8 cellular contexts compared by ENCODE assay signal in the genomic region with DNA sequence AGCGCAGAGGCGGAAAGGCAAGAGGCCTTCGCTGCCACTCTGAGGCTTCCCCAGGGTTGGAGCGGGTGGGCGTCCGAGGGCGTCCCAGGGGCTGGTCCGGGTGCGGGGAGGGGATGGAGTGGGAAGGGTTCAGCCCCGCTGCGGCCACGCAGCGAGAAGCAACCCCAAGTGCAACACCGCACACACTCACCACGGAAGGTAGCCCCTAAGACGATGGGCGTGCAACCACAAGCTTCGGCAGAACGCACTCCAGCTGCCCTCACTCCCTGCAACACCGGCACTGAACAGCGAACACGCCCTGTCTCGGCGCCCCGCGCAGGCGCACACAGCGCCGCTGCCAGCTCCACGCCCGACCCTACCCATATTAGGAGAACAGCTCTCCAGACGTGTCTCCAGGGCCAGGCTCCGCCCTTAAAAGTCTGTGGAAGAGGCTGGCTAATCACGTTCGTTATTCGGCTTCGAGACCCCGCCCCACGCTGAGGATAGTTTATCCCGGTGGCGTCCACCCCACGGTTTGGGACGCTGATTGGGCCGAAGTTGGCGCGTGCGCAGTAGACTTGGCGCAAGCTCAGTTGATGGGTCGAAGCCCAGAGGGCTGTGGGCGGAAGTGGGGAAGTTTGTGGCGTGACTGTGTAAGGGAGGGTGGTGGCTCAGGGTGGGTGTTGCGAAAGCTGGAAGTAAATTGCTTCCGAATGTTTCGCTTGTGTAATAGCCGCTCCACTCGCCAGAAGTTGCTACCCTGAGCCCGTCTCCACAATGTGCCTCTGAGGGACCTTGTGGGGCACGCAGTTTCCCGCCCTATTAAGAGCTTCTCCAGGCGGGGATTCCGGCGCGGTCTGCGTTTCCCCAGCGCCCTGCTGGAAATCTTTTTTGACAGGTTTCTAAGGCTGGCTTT. TPM values are rescaled to one million over a fixed set of nuclear protein-coding genes. Genes with fewer than 3 reads are reported as not detected.
DNase-seq lines count a peak whose midpoint lies in the region; ATAC-seq, FAIRE-seq and TF ChIP-seq lines count a peak whose summit lies in the region.

A gene (minus strand): TSS at position 300 of the 895 bp plus-strand sequence. CDS start 343 bp downstream, outside the sequence.

- peaks cover 2% of the 10 kb centered on the region in 2 experiments for H4K20me1 ChIP-seq in H1 (replicated peaks in 1 of 2; ENCODE audit: control insufficient read depth in 1 of 2, insufficient read depth in 2 of 2, low read length in 2 of 2)

- ATAC-seq in GM21381 (IDR thresholded peaks at IDR 0.05; ENCODE audit: unreplicated experiment) (peak; percentile 98), memory B cell (ENCODE audit: low read depth) (peak; percentile 91)
- peak; percentile 98 for ATAC-seq in activated CD8-positive, alpha-beta memory T cell treated with anti-CD3 and anti-CD28 coated beads, Interleukin-2, amount 10 ng/mL, durations not matched to agents 7 days and 5 days

- 1% methylated on average over 56 of the region's 65 CpGs; no CpG with 5 or more reads in 1 of the 2 experiments for WGBS in H1 (ENCODE audit: extremely low coverage in 1 of 2, insufficient coverage in 1 of 2, insufficient read length in 1 of 2, insufficient replicate concordance in 2 of 2, low coverage in 1 of 2, low lambda C conversion rate in 2 of 2, missing lambda C conversion rate in 1 of 2), 2 experiments

- no peaks in the 10 kb centered on the region for H3K4me1 ChIP-seq in NT2/D1 (ENCODE audit: insufficient read depth, insufficient read length)
- H3K4me1 ChIP-seq in H1 (replicated peaks in 1 of 4; ENCODE audit: control insufficient read depth in 3 of 4, insufficient read depth in 4 of 4, low read length in 3 of 4) = peaks cover 0 to 3% (median 0%) of the 10 kb centered on the region in 4 experiments; a peak in 1 of 7 replicates

- peak; percentile 86 for FAIRE-seq in H1 (lab: Jason Lieb, UNC)

- peaks cover 17% of the 10 kb centered on the region for H3K36me3 ChIP-seq in NT2/D1 (ENCODE audit: insufficient read depth, insufficient read length, low read length)
- H3K36me3 ChIP-seq in H1 (ENCODE audit: control insufficient read depth in 2 of 4, insufficient read depth in 4 of 4, low read length in 3 of 4) = no peaks in the 10 kb centered on the region

- peak within 1 kb of the TSS; percentile 96 for H3K9ac ChIP-seq in NT2/D1 (ENCODE audit: insufficient read length, low read depth)
- peak within 1 kb of the TSS; percentile 53 to 79 (median 76) for H3K9ac ChIP-seq in H1 (replicated peaks in 1 of 4; ENCODE audit: extremely low read depth in 1 of 4, low read depth in 3 of 4, low read length in 3 of 4)

- no peak within 1 kb of the TSS for H3K14ac ChIP-seq in H1 (ENCODE audit: insufficient read length)

- peaks cover 4 to 31% of the 10 kb centered on the region in 2 experiments; a peak in 2 of 4 replicates for H3K79me2 ChIP-seq in H1 (ENCODE audit: control insufficient read depth in 1 of 2, insufficient read depth in 2 of 2, low read length in 2 of 2)

- H3K56ac ChIP-seq in H1 (replicated peaks; ENCODE audit: insufficient read length, low read depth, low read length) = peak within 1 kb of the TSS; percentile 62

- peak within 1 kb of the TSS; percentile 57 for H4K91ac ChIP-seq in H1 (replicated peaks; ENCODE audit: insufficient read length, low read length)

- H3K18ac ChIP-seq in H1 (ENCODE audit: extremely low read depth, low read length) = 0 out of 2 replicates have a peak within 1 kb of the TSS, but pooled peaks have one; percentile 82

- peak within 1 kb of the TSS; percentile 75 for H4K5ac ChIP-seq in H1 (ENCODE audit: insufficient read length, low read depth, low read length)

- peaks cover 12% of the 10 kb centered on the region for H3K9me3 Mint-ChIP-seq in activated CD8-positive, alpha-beta memory T cell treated with anti-CD3 and anti-CD28 coated beads, Interleukin-2, amount 10 ng/mL, durations not matched to agents 7 days and 5 days (ENCODE audit: low read depth)
- peaks cover 7% of the 10 kb centered on the region for H3K9me3 Mint-ChIP-seq in memory B cell

- no peak within 1 kb of the TSS for H2AK5ac ChIP-seq in H1 (ENCODE audit: low read depth, low read length)

- peak within 1 kb of the TSS; percentile 76; the same call in 1 of the 2 replicates for H4K8ac ChIP-seq in H1 (ENCODE audit: extremely low read depth, insufficient read depth, low read length)

- POLR2A ChIA-PET in H1 (lab: Charles Lee; ENCODE audit: partially characterized antibody) = interaction anchor here (0.9 to 1.6 kb wide), 4 partner anchors 8 to 413 kb away, joined by 3 to 6 read pairs (median 3); no protein-coding TSS in a partner anchor

- no peak within 1 kb of the TSS for H3K23ac ChIP-seq in H1 (ENCODE audit: insufficient read length)

- H3K9me3 ChIP-seq in NT2/D1 (ENCODE audit: insufficient read depth, low read length) = peaks cover 8% of the 10 kb centered on the region; the same call in 1 of the 2 replicates
- H3K9me3 ChIP-seq in H1 (ENCODE audit: insufficient read depth in 2 of 2, low read depth in 1 of 2, low read length in 1 of 2) = peaks cover 8 to 10% of the 10 kb centered on the region in 2 experiments

- TF ChIP-seq RAD21 in H1 (IDR thresholded peaks at IDR 0.05 in 1 of 2, conservative IDR thresholded peaks at IDR 0.05 in 1 of 2; ENCODE audit: low read depth in 2 of 2, low read length in 2 of 2) = no peak

- no peak for TF ChIP-seq CTCF in H1 (IDR thresholded peaks at IDR 0.05; ENCODE audit: control extremely low read depth in 1 of 3, insufficient read depth in 1 of 3, low read depth in 1 of 3, low read length in 3 of 3)

- H3K79me1 ChIP-seq in H1 (ENCODE audit: low read depth, low read length) = peaks cover 5% of the 10 kb centered on the region; the same call in 1 of the 2 replicates

- H3K4ac ChIP-seq in H1 (replicated peaks; ENCODE audit: insufficient read length, low read depth, low read length) = no peak within 1 kb of the TSS

- TF ChIP-seq EP300 in H1 (IDR thresholded peaks at IDR 0.05; ENCODE audit: borderline replicate concordance in 1 of 2, low read depth in 2 of 2, low read length in 2 of 2) = no peak

- H3K4me3 ChIP-seq in NT2/D1 (ENCODE audit: insufficient read length, low read depth) = peak within 1 kb of the TSS; percentile 90
- peak within 1 kb of the TSS; percentile 81 to 91 (median 87) for H3K4me3 ChIP-seq in H1 (ENCODE audit: extremely low read depth in 1 of 4, insufficient read depth in 2 of 4, low read depth in 3 of 4, low read length in 4 of 4)

- peak within 1 kb of the TSS; percentile 46; the same call in 1 of the 2 replicates for H3K27ac ChIP-seq in H1 (ENCODE audit: low read depth, low read length)

- H3K27ac Mint-ChIP-seq in activated CD8-positive, alpha-beta memory T cell treated with anti-CD3 and anti-CD28 coated beads, Interleukin-2, amount 10 ng/mL, durations not matched to agents 7 days and 5 days = peak within 1 kb of the TSS; percentile 93
- H3K27ac Mint-ChIP-seq in memory B cell = peak within 1 kb of the TSS; percentile 56

- H3K4me3 Mint-ChIP-seq in activated CD8-positive, alpha-beta memory T cell treated with anti-CD3 and anti-CD28 coated beads, Interleukin-2, amount 10 ng/mL, durations not matched to agents 7 days and 5 days = peak within 1 kb of the TSS; percentile 93
- peak within 1 kb of the TSS; percentile 96 for H3K4me3 Mint-ChIP-seq in memory B cell

- CTCF ChIA-PET in activated CD8-positive, alpha-beta memory T cell treated with anti-CD3 and anti-CD28 coated beads, Interleukin-2, amount 10 ng/mL, durations not matched to agents 7 days and 5 days (lab: Charles Lee) = interaction anchor here (0.6 to 1.7 kb wide), 12 partner anchors 9 to 957 kb away, joined by 3 to 7 read pairs (median 3); a partner anchor contains a TSS
- CTCF ChIA-PET in H1 (lab: Charles Lee; ENCODE audit: partially characterized antibody) = interaction anchor here (0.7 to 1.1 kb wide), 4 partner anchors 8 to 403 kb away, joined by 3 read pairs; no protein-coding TSS in a partner anchor

- peak within 1 kb of the TSS; percentile 98; the same call in 1 of the 2 replicates for H2BK15ac ChIP-seq in H1 (ENCODE audit: low read length)

- peaks cover 27% of the 10 kb centered on the region for H3K4me1 Mint-ChIP-seq in activated CD8-positive, alpha-beta memory T cell treated with anti-CD3 and anti-CD28 coated beads, Interleukin-2, amount 10 ng/mL, durations not matched to agents 7 days and 5 days
- H3K4me1 Mint-ChIP-seq in memory B cell = peaks cover 16% of the 10 kb centered on the region

- H3K27me3 Mint-ChIP-seq in activated CD8-positive, alpha-beta memory T cell treated with anti-CD3 and anti-CD28 coated beads, Interleukin-2, amount 10 ng/mL, durations not matched to agents 7 days and 5 days = peaks cover 2% of the 10 kb centered on the region
- H3K27me3 Mint-ChIP-seq in memory B cell = no peaks in the 10 kb centered on the region

- no peak within 1 kb of the TSS for H2BK120ac ChIP-seq in H1 (replicated peaks; ENCODE audit: low read depth, low read length)

- TF ChIP-seq POLR2A in H1 (IDR thresholded peaks at IDR 0.05; ENCODE audit: control extremely low read depth in 1 of 2, low read depth in 2 of 2, low read length in 2 of 2) = peak; percentile 81 to 86

- H3K27me3 ChIP-seq in NT2/D1 (ENCODE audit: insufficient read depth, insufficient read length) (no peaks in the 10 kb centered on the region), H1 (replicated peaks in 1 of 4; ENCODE audit: control insufficient read depth in 3 of 4, extremely low read depth in 1 of 4, insufficient read depth in 3 of 4, low read length in 3 of 4) (no peaks in the 10 kb centered on the region; a peak in 1 of 7 replicates)

- H3K23me2 ChIP-seq in H1 (ENCODE audit: low read depth, low read length) = peaks cover 6% of the 10 kb centered on the region; the same call in 1 of the 2 replicates

- peaks cover 20% of the 10 kb centered on the region for H3K36me3 Mint-ChIP-seq in activated CD8-positive, alpha-beta memory T cell treated with anti-CD3 and anti-CD28 coated beads, Interleukin-2, amount 10 ng/mL, durations not matched to agents 7 days and 5 days
- H3K36me3 Mint-ChIP-seq in memory B cell = peaks cover 13% of the 10 kb centered on the region

- peak within 1 kb of the TSS; percentile 53; the same call in 1 of the 2 replicates for H2BK12ac ChIP-seq in H1 (ENCODE audit: low read depth, low read length)

- DNase-seq in COR-L47 (lab: John Stamatoyannopoulos, UW) = peak; percentile 94
- peak; percentile 70 to 100 (median 99) for DNase-seq in HUDEP-2 (lab: John Stamatoyannopoulos, UW; ENCODE audit: unreplicated experiment in 76 of 76)
- peak; percentile 95 for DNase-seq in NT2/D1 (ENCODE audit: low read depth, low spot score)
- DNase-seq in activated CD8-positive, alpha-beta memory T cell treated with anti-CD3 and anti-CD28 coated beads, Interleukin-2, amount 10 ng/mL, durations not matched to agents 7 days and 5 days = peak; percentile 100
- peak; percentile 98 to 99 for DNase-seq in H1 (ENCODE audit: low read depth in 1 of 2, low spot score in 2 of 2)
- DNase-seq in memory B cell (ENCODE audit: low spot score in 2 of 2) = peak; percentile 100
- DNase-seq in stimulated activated CD8-positive, alpha-beta memory T cell treated with anti-CD3 and anti-CD28 coated beads, Interleukin-12 subunit alpha, Interleukin-12 subunit beta, amount 100 ng/mL, for 24 hours (ENCODE audit: extremely low read depth) = peak; percentile 100

- H2BK5ac ChIP-seq in H1 (ENCODE audit: low read depth, low read length) = peak within 1 kb of the TSS; percentile 80; the same call in 1 of the 2 replicates

- peak within 1 kb of the TSS; percentile 96 for H2AFZ ChIP-seq in H1 (ENCODE audit: low read length)

- H3K4me2 ChIP-seq in H1 (ENCODE audit: insufficient read depth in 1 of 2, low read depth in 2 of 2, low read length in 2 of 2) = peak within 1 kb of the TSS; percentile 89 to 96

- H2BK20ac ChIP-seq in H1 (ENCODE audit: low read length) = no peak within 1 kb of the TSS

RNA-seq across cellular contexts. Expression of the gene that starts here (rescaled TPM):
- 10 to 100 TPM; 51.6 to 74.1 TPM for total RNA-seq in activated CD8-positive, alpha-beta memory T cell treated with anti-CD3 and anti-CD28 coated beads, Interleukin-2, amount 10 ng/mL, durations not matched to agents 7 days and 5 days
- total RNA-seq in H1 (2021; fragmentation: NEBNext Ultra II Directional; extraction: Animal tissue kit (Norgen Biotek cat#: 25700)) = 62.5 and 68.2 TPM in 2 replicates
- polyA plus RNA-seq in H1 (2011; rRNA removed) = 36.1 and 50.0 TPM in 2 replicates
- polyA plus RNA-seq in H1 (2011; cell fraction: cytosol; rRNA removed) = 55.2 TPM
- 60.2 TPM for polyA plus RNA-seq in H1 (2011; cell fraction: nucleus; rRNA removed)
- 45.1 to 51.3 TPM (median 48.4 TPM) in 4 replicates for polyA plus RNA-seq in H1 (2012, experiment 1 of 2)
- polyA plus RNA-seq in H1 (2012, experiment 2 of 2) = 29.3 TPM
- polyA plus RNA-seq in H1 (2013, experiment 1 of 2) = 74.4 TPM
- 73.2 TPM for polyA plus RNA-seq in H1 (2013, experiment 2 of 2)
- 50.4 and 62.6 TPM in 2 replicates for polyA minus RNA-seq in H1 (2011; rRNA and poly(A)+ RNA removed)
- 26.8 TPM for polyA minus RNA-seq in H1 (2011; cell fraction: cytosol; rRNA and poly(A)+ RNA removed)
- polyA minus RNA-seq in H1 (2011; cell fraction: nucleus; rRNA and poly(A)+ RNA removed) = 61.5 TPM

Comparison
In these comparisons a context has a peak if more than half of its experiments do, and no peak if none do; other contexts are left out.
1. Peak in every context shown above with its lines: DNase-seq, ATAC-seq, H3K4me3 ChIP-seq and H3K27ac ChIP-seq.